1 cellular context compared by ENCODE assay signal in genomic region chr16:52114414-52114813, GRCh38.
TF ChIP-seq lines count a peak whose summit lies in the region.

No MANE protein-coding gene starts in this region.

TF ChIP-seq in GM23338, 12 proteins besides CTCF, POLR2A, EP300 and RAD21 (continued from another document):
- TF ChIP-seq, protein P1, sequence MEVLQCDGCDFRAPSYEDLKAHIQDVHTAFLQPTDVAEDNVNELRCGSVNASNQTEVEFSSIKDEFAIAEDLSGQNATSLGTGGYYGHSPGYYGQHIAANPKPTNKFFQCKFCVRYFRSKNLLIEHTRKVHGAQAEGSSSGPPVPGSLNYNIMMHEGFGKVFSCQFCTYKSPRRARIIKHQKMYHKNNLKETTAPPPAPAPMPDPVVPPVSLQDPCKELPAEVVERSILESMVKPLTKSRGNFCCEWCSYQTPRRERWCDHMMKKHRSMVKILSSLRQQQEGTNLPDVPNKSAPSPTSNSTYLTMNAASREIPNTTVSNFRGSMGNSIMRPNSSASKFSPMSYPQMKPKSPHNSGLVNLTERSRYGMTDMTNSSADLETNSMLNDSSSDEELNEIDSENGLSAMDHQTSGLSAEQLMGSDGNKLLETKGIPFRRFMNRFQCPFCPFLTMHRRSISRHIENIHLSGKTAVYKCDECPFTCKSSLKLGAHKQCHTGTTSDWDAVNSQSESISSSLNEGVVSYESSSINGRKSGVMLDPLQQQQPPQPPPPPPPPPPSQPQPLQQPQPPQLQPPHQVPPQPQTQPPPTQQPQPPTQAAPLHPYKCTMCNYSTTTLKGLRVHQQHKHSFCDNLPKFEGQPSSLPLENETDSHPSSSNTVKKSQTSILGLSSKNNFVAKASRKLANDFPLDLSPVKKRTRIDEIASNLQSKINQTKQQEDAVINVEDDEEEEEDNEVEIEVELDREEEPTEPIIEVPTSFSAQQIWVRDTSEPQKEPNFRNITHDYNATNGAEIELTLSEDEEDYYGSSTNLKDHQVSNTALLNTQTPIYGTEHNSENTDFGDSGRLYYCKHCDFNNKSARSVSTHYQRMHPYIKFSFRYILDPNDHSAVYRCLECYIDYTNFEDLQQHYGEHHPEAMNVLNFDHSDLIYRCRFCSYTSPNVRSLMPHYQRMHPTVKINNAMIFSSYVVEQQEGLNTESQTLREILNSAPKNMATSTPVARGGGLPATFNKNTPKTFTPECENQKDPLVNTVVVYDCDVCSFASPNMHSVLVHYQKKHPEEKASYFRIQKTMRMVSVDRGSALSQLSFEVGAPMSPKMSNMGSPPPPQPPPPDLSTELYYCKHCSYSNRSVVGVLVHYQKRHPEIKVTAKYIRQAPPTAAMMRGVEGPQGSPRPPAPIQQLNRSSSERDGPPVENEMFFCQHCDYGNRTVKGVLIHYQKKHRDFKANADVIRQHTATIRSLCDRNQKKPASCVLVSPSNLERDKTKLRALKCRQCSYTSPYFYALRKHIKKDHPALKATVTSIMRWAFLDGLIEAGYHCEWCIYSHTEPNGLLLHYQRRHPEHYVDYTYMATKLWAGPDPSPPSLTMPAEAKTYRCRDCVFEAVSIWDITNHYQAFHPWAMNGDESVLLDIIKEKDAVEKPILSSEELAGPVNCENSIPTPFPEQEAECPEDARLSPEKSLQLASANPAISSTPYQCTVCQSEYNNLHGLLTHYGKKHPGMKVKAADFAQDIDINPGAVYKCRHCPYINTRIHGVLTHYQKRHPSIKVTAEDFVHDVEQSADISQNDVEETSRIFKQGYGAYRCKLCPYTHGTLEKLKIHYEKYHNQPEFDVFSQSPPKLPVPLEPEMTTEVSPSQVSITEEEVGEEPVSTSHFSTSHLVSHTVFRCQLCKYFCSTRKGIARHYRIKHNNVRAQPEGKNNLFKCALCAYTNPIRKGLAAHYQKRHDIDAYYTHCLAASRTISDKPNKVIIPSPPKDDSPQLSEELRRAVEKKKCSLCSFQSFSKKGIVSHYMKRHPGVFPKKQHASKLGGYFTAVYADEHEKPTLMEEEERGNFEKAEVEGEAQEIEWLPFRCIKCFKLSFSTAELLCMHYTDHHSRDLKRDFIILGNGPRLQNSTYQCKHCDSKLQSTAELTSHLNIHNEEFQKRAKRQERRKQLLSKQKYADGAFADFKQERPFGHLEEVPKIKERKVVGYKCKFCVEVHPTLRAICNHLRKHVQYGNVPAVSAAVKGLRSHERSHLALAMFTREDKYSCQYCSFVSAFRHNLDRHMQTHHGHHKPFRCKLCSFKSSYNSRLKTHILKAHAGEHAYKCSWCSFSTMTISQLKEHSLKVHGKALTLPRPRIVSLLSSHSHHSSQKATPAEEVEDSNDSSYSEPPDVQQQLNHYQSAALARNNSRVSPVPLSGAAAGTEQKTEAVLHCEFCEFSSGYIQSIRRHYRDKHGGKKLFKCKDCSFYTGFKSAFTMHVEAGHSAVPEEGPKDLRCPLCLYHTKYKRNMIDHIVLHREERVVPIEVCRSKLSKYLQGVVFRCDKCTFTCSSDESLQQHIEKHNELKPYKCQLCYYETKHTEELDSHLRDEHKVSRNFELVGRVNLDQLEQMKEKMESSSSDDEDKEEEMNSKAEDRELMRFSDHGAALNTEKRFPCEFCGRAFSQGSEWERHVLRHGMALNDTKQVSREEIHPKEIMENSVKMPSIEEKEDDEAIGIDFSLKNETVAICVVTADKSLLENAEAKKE (CRISPR knock-in tag; IDR thresholded peaks at IDR 0.05) = no peak
- no peak for TF ChIP-seq JUNB (IDR thresholded peaks at IDR 0.05; ENCODE audit: unreplicated experiment)
TF ChIP-seq in GM23338: peak in this region for 0.
